In the genomic region with DNA sequence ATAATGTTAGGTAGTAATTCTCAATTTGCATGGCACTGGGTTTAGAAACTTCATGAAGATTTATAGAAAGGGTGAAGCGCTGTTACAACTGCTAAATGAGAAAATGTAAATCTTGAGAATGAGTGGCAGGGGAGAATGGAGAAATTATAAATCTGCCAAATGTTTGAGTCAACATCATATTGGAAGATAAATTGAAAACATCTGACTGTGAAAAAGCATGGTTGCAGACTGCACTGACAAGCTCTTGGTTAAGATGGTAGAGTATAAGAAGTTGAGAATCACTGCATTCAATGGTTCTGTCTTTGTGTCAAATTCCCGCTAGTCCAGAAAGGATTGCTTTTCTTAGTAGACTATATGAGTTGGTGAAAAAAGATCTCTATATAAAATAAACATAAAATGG, we compare ENCODE assay signal across 2 cellular contexts.
TF ChIP-seq lines count a peak whose summit lies in the region.

No MANE protein-coding gene starts in this region.

TF ChIP-seq in IMR-90, 13 proteins besides CTCF, POLR2A, EP300 and RAD21 (continued from another document):
- TF ChIP-seq RFX5 (IDR thresholded peaks at IDR 0.05; ENCODE audit: low read depth, low read length): no peak
- TF ChIP-seq, protein P1, sequence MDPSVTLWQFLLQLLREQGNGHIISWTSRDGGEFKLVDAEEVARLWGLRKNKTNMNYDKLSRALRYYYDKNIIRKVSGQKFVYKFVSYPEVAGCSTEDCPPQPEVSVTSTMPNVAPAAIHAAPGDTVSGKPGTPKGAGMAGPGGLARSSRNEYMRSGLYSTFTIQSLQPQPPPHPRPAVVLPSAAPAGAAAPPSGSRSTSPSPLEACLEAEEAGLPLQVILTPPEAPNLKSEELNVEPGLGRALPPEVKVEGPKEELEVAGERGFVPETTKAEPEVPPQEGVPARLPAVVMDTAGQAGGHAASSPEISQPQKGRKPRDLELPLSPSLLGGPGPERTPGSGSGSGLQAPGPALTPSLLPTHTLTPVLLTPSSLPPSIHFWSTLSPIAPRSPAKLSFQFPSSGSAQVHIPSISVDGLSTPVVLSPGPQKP (IDR thresholded peaks at IDR 0.05; ENCODE audit: borderline replicate concordance, low read depth, low read length): no peak
- TF ChIP-seq, protein P2, sequence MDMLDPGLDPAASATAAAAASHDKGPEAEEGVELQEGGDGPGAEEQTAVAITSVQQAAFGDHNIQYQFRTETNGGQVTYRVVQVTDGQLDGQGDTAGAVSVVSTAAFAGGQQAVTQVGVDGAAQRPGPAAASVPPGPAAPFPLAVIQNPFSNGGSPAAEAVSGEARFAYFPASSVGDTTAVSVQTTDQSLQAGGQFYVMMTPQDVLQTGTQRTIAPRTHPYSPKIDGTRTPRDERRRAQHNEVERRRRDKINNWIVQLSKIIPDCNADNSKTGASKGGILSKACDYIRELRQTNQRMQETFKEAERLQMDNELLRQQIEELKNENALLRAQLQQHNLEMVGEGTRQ (IDR thresholded peaks at IDR 0.05; ENCODE audit: low read depth, low read length): no peak
TF ChIP-seq in IMR-90: peak in this region for 0.

TF ChIP-seq in HepG2, 621 proteins besides CTCF, POLR2A, EP300 and RAD21 (continued from another document):
- TF ChIP-seq, protein P3, sequence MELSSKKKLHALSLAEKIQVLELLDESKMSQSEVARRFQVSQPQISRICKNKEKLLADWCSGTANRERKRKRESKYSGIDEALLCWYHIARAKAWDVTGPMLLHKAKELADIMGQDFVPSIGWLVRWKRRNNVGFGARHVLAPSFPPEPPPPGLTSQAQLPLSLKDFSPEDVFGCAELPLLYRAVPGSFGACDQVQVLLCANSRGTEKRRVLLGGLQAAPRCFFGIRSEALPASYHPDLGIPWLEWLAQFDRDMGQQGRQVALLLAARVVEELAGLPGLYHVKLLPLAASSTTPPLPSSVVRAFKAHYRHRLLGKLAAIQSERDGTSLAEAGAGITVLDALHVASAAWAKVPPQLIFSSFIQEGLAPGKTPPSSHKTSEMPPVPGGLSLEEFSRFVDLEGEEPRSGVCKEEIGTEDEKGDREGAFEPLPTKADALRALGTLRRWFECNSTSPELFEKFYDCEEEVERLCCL (CRISPR knock-in tag; IDR thresholded peaks at IDR 0.05; ENCODE audit: borderline replicate concordance): no peak
- no peak for TF ChIP-seq PRMT3 (CRISPR knock-in tag; IDR thresholded peaks at IDR 0.05; ENCODE audit: borderline replicate concordance, low read depth)
- TF ChIP-seq SRSF1 (optimal IDR thresholded peaks at IDR 0.05; ENCODE audit: low read depth, low read length): no peak
- TF ChIP-seq, protein P4, sequence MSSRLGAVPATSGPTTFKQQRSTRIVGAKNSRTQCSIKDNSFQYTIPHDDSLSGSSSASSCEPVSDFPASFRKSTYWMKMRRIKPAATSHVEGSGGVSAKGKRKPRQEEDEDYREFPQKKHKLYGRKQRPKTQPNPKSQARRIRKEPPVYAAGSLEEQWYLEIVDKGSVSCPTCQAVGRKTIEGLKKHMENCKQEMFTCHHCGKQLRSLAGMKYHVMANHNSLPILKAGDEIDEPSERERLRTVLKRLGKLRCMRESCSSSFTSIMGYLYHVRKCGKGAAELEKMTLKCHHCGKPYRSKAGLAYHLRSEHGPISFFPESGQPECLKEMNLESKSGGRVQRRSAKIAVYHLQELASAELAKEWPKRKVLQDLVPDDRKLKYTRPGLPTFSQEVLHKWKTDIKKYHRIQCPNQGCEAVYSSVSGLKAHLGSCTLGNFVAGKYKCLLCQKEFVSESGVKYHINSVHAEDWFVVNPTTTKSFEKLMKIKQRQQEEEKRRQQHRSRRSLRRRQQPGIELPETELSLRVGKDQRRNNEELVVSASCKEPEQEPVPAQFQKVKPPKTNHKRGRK (CRISPR knock-in tag; IDR thresholded peaks at IDR 0.05): no peak
- TF ChIP-seq POGZ (CRISPR knock-in tag; IDR thresholded peaks at IDR 0.05): no peak
- no peak for TF ChIP-seq MAFK (conservative IDR thresholded peaks at IDR 0.05 in 1 of 2, IDR thresholded peaks at IDR 0.05 in 1 of 2; ENCODE audit: low read length in 2 of 2)
- no peak for TF ChIP-seq NFYB (CRISPR knock-in tag; IDR thresholded peaks at IDR 0.05)
